ENCODE assay signal across 8 cellular contexts in the genomic region with DNA sequence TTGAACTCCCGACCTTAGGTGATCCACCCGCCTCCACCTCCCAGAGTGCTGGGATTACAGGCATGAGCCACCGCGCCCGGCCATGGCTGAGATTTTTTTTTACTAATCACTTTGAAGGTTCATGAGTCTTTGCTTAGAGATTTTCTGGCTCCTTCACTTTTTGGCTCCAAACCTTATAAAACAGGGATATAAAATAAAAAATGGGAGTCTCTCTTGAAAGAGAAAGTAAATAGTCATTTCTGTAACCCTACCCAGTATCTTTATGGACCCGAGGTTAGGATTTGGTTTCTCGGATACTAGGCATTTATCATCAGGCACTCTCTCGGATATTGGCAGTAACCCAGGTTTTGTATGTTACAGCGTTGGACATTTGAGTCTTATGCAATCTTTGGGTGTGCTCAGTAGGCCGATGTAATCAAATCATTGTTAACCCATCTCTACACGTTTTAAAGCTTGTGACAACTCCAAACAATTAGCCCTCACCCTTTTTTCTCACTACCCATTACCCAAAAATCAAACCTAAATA. TPM values are rescaled to one million over a fixed set of nuclear protein-coding genes. Genes with fewer than 3 reads are reported as not detected.
DNase-seq lines count a peak whose midpoint lies in the region; ATAC-seq, FAIRE-seq and TF ChIP-seq lines count a peak whose summit lies in the region.

No MANE protein-coding gene starts in this region.

- TF ChIP-seq CTCF in fibroblast of villous mesenchyme (IDR thresholded peaks at IDR 0.05; ENCODE audit: insufficient read depth, low read depth, low read length) (no peak), GM23338 (conservative IDR thresholded peaks at IDR 0.05; ENCODE audit: low read depth in 2 of 2) (no peak)

- no peak overlapping the region for H2AFZ ChIP-seq in GM23338

- POLR2A ChIA-PET in naive thymus-derived CD8-positive, alpha-beta T cell (lab: Charles Lee): interaction anchor here (0.6 kb wide), 1 partner anchor 201 kb away, joined by 4 read pairs; no protein-coding TSS in a partner anchor

- H3K4me1 ChIP-seq in GM23338 (ENCODE audit: insufficient read depth): peaks cover 19% of the 10 kb centered on the region

- no peaks in the 10 kb centered on the region for H3K27me3 ChIP-seq in GM23338 (ENCODE audit: insufficient read depth)

- no peaks in the 10 kb centered on the region; the same call in 1 of the 2 replicates for H4K20me1 ChIP-seq in GM23338 (replicated peaks; ENCODE audit: insufficient read depth)

- no peak overlapping the region for H3K4me3 Mint-ChIP-seq in GM23338
- H3K4me3 Mint-ChIP-seq in naive thymus-derived CD8-positive, alpha-beta T cell: no peak overlapping the region

- H3K36me3 ChIP-seq in GM23338 (ENCODE audit: insufficient read depth): no peaks in the 10 kb centered on the region

- peak overlapping the region; percentile 0 for H3K4me3 ChIP-seq in fibroblast of villous mesenchyme (ENCODE audit: low read depth, low read length)
- no peak overlapping the region for H3K4me3 ChIP-seq in GM23338

- no peaks in the 10 kb centered on the region for H3K36me3 Mint-ChIP-seq in GM23338 (ENCODE audit: low read depth)
- H3K36me3 Mint-ChIP-seq in naive thymus-derived CD8-positive, alpha-beta T cell: no peaks in the 10 kb centered on the region

- no peak overlapping the region for H3K4me2 ChIP-seq in GM23338

- no peak for TF ChIP-seq POLR2A in H54 (IDR thresholded peaks at IDR 0.05; ENCODE audit: low read depth, low read length)

- FAIRE-seq in H54 (lab: Jason Lieb, UNC): peak; percentile 96

- H3K27ac ChIP-seq in GM23338 (ENCODE audit: low read depth): no peak overlapping the region

- no peaks in the 10 kb centered on the region for H3K9me3 Mint-ChIP-seq in GM23338
- H3K9me3 Mint-ChIP-seq in naive thymus-derived CD8-positive, alpha-beta T cell: no peaks in the 10 kb centered on the region

- intact Hi-C loops in sciatic nerve (cut with DNase I) (no loop called here), posterior vena cava (cut with DNase I) (no loop called here)

- peaks cover 45% of the 10 kb centered on the region for H3K79me2 ChIP-seq in GM23338 (replicated peaks; ENCODE audit: insufficient read depth)

- no peak overlapping the region; the same call in 1 of the 2 replicates for H3K27ac Mint-ChIP-seq in GM23338
- H3K27ac Mint-ChIP-seq in naive thymus-derived CD8-positive, alpha-beta T cell: no peak overlapping the region

- H3K4me1 Mint-ChIP-seq in GM23338: peaks cover 27% of the 10 kb centered on the region
- H3K4me1 Mint-ChIP-seq in naive thymus-derived CD8-positive, alpha-beta T cell: peaks cover 10 to 13% (median 12%) of the 10 kb centered on the region in 4 donors

- H3K27me3 Mint-ChIP-seq in GM23338 (ENCODE audit: insufficient read depth, low read depth, poor library complexity): peaks cover 11% of the 10 kb centered on the region
- peaks cover 0 to 2% (median 0%) of the 10 kb centered on the region in 5 donors for H3K27me3 Mint-ChIP-seq in naive thymus-derived CD8-positive, alpha-beta T cell

- H3K9me2 ChIP-seq in GM23338 (ENCODE audit: insufficient read depth): no peaks in the 10 kb centered on the region

- peak; percentile 67 for ATAC-seq in sciatic nerve
- no peak for ATAC-seq in GM23338
- ATAC-seq in naive thymus-derived CD8-positive, alpha-beta T cell: no peak

- peak; percentile 62 for DNase-seq in H54 (ENCODE audit: insufficient read length, low spot score)
- peak; percentile 78 for DNase-seq in OCI-M1 (lab: John Stamatoyannopoulos, UW)
- peak; percentile 91 for DNase-seq in fibroblast of villous mesenchyme (ENCODE audit: low read depth)
- peak; percentile 65 for DNase-seq in sciatic nerve (ENCODE audit: low spot score)
- DNase-seq in posterior vena cava (ENCODE audit: low spot score): no peak
- no peak for DNase-seq in GM23338 (ENCODE audit: low spot score)
- no peak for DNase-seq in naive thymus-derived CD8-positive, alpha-beta T cell
- no peak for DNase-seq in nucleus accumbens (lab: John Stamatoyannopoulos, UW)

- no peaks in the 10 kb centered on the region for H3F3A ChIP-seq in GM23338 (replicated peaks; ENCODE audit: low read depth)

TF ChIP-seq in GM23338, 12 proteins besides CTCF, POLR2A, EP300 and RAD21 (continues in another document):
- TF ChIP-seq CREB1 (CRISPR knock-in tag; IDR thresholded peaks at IDR 0.05; ENCODE audit: low read depth): no peak
- no peak for TF ChIP-seq ZNF114 (CRISPR knock-in tag; IDR thresholded peaks at IDR 0.05)
- TF ChIP-seq, protein P1, sequence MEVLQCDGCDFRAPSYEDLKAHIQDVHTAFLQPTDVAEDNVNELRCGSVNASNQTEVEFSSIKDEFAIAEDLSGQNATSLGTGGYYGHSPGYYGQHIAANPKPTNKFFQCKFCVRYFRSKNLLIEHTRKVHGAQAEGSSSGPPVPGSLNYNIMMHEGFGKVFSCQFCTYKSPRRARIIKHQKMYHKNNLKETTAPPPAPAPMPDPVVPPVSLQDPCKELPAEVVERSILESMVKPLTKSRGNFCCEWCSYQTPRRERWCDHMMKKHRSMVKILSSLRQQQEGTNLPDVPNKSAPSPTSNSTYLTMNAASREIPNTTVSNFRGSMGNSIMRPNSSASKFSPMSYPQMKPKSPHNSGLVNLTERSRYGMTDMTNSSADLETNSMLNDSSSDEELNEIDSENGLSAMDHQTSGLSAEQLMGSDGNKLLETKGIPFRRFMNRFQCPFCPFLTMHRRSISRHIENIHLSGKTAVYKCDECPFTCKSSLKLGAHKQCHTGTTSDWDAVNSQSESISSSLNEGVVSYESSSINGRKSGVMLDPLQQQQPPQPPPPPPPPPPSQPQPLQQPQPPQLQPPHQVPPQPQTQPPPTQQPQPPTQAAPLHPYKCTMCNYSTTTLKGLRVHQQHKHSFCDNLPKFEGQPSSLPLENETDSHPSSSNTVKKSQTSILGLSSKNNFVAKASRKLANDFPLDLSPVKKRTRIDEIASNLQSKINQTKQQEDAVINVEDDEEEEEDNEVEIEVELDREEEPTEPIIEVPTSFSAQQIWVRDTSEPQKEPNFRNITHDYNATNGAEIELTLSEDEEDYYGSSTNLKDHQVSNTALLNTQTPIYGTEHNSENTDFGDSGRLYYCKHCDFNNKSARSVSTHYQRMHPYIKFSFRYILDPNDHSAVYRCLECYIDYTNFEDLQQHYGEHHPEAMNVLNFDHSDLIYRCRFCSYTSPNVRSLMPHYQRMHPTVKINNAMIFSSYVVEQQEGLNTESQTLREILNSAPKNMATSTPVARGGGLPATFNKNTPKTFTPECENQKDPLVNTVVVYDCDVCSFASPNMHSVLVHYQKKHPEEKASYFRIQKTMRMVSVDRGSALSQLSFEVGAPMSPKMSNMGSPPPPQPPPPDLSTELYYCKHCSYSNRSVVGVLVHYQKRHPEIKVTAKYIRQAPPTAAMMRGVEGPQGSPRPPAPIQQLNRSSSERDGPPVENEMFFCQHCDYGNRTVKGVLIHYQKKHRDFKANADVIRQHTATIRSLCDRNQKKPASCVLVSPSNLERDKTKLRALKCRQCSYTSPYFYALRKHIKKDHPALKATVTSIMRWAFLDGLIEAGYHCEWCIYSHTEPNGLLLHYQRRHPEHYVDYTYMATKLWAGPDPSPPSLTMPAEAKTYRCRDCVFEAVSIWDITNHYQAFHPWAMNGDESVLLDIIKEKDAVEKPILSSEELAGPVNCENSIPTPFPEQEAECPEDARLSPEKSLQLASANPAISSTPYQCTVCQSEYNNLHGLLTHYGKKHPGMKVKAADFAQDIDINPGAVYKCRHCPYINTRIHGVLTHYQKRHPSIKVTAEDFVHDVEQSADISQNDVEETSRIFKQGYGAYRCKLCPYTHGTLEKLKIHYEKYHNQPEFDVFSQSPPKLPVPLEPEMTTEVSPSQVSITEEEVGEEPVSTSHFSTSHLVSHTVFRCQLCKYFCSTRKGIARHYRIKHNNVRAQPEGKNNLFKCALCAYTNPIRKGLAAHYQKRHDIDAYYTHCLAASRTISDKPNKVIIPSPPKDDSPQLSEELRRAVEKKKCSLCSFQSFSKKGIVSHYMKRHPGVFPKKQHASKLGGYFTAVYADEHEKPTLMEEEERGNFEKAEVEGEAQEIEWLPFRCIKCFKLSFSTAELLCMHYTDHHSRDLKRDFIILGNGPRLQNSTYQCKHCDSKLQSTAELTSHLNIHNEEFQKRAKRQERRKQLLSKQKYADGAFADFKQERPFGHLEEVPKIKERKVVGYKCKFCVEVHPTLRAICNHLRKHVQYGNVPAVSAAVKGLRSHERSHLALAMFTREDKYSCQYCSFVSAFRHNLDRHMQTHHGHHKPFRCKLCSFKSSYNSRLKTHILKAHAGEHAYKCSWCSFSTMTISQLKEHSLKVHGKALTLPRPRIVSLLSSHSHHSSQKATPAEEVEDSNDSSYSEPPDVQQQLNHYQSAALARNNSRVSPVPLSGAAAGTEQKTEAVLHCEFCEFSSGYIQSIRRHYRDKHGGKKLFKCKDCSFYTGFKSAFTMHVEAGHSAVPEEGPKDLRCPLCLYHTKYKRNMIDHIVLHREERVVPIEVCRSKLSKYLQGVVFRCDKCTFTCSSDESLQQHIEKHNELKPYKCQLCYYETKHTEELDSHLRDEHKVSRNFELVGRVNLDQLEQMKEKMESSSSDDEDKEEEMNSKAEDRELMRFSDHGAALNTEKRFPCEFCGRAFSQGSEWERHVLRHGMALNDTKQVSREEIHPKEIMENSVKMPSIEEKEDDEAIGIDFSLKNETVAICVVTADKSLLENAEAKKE (CRISPR knock-in tag; IDR thresholded peaks at IDR 0.05): no peak
- TF ChIP-seq ZNF331 (CRISPR knock-in tag; IDR thresholded peaks at IDR 0.05; ENCODE audit: low read depth): no peak

RNA-seq across cellular contexts. Expression of a gene that starts 25.3 kb away (rescaled TPM):
- total RNA-seq in fibroblast of villous mesenchyme (12.6 and 19.9 TPM in 2 replicates), sciatic nerve (113 TPM), posterior vena cava (10 to 100 TPM; 69.4 to 80.3 TPM)
- total RNA-seq in GM23338 (2014; rRNA removed; shearing (Covaris generic)): 48.6 and 76.4 TPM in 2 replicates
- polyA plus RNA-seq in GM23338 (2016; fragmentation: Nextera tagmentation; extraction: Ambion mirVana): 45.8 and 50.4 TPM in 2 replicates
- total RNA-seq in naive thymus-derived CD8-positive, alpha-beta T cell: 10 to 100 TPM; 34.6 to 39.7 TPM
- 10 to 100 TPM in 1 of 3 donors, 1 to 10 TPM in 2; 3.4 to 10.3 (median 7.5) TPM for polyA plus RNA-seq in naive thymus-derived CD8-positive, alpha-beta T cell

Comparison
In these comparisons a context has a peak if more than half of its experiments do, and no peak if none do; other contexts are left out.
1. DNase-seq: peak in H54 (single experiment), OCI-M1 (single experiment), fibroblast of villous mesenchyme (single experiment) and sciatic nerve (single experiment); none in posterior vena cava (single experiment), GM23338 (single experiment), naive thymus-derived CD8-positive, alpha-beta T cell (0 of 10) and nucleus accumbens (0 of 56).